In genomic region chr5:14147210-14147609, GRCh38 we compare ENCODE assay signal across 12 cellular contexts. TPM values are rescaled to one million over a fixed set of nuclear protein-coding genes. Genes with fewer than 3 reads are reported as not detected.
DNase-seq lines count a peak whose midpoint lies in the region; ATAC-seq, FAIRE-seq and TF ChIP-seq lines count a peak whose summit lies in the region.
"Had no signal": no experiment of that assay in that cellular context is flagged by ENCODE, and none has a peak within 500 bp of the region (broad histone marks: within the 10 kb centered on the region; RNA-seq: fewer than 3 reads in every experiment).

No MANE protein-coding gene starts in this region.

- peaks cover 0 to 13% (median 6%) of the 10 kb centered on the region in 11 experiments; a peak in 7 of 22 replicates for H3K36me3 ChIP-seq in BLaER1 treated with 17β-estradiol and CSF1 and Interleukin-3, amounts not matched to agents 10 nM and 100 nM
- H3K36me3 ChIP-seq in GM12878 (ENCODE audit: control insufficient read depth in 2 of 2, insufficient read depth in 2 of 2, low read length in 1 of 2) = no peaks in the 10 kb centered on the region; a peak in 1 of 4 replicates
- H3K36me3 ChIP-seq in trophoblast cell (ENCODE audit: control insufficient read depth in 1 of 2, insufficient read depth in 2 of 2, low read length in 2 of 2) = peaks cover 0 to 2% of the 10 kb centered on the region in 2 experiments

- no peak overlapping the region for H4K12ac ChIP-seq in trophoblast cell (ENCODE audit: low read depth, low read length)

- SMC1A ChIA-PET in GM12878 (lab: Charles Lee; ENCODE audit: uncharacterized antibody, unreplicated experiment) = interaction anchor here (0.9 to 18.3 kb wide), 14 partner anchors 11 to 140 kb away, joined by 3 to 430 read pairs (median 10); no protein-coding TSS in a partner anchor

- peak overlapping the region in 2 of 11 experiments; percentile 11 to 28; a peak in 5 of 22 replicates for H3K27ac ChIP-seq in BLaER1 treated with 17β-estradiol and CSF1 and Interleukin-3, amounts not matched to agents 10 nM and 100 nM
- H3K27ac ChIP-seq in GM12878 (ENCODE audit: control insufficient read depth, insufficient read depth) = peak overlapping the region; percentile 65; the same call in 1 of the 2 replicates
- H3K27ac ChIP-seq in trophoblast cell (ENCODE audit: low read depth, low read length) = no peak overlapping the region

- peak overlapping the region; percentile 93 for H3K4ac ChIP-seq in trophoblast cell (ENCODE audit: low read depth, low read length)

- peak overlapping the region; percentile 82 to 98 (median 88) for H3K4me2 ChIP-seq in BLaER1 treated with 17β-estradiol and CSF1 and Interleukin-3, amounts not matched to agents 10 nM and 100 nM
- peak overlapping the region; percentile 78 for H3K4me2 ChIP-seq in GM12878 (ENCODE audit: control insufficient read depth, insufficient read depth)
- no peak overlapping the region for H3K4me2 ChIP-seq in trophoblast cell (ENCODE audit: low read length)

- DNase-seq in NCI-H128 (lab: John Stamatoyannopoulos, UW; ENCODE audit: unreplicated experiment) (peak; percentile 44), GM12878 (ENCODE audit: low read depth, low spot score) (no peak), trophoblast cell (no peak), GM19239 (ENCODE audit: insufficient read length, low spot score) (no peak), glomerular visceral epithelial cell (ENCODE audit: extremely low spot score) (no peak)
- DNase-seq: activated effector memory CD4-positive, alpha-beta T cell treated with anti-CD3 and anti-CD28 coated beads, Interleukin-2, amount 50 U/mL, for 16 hours; dermis blood vessel endothelial cell; DMS 273 treated with DMSO at 0.1 percent for 48 hours had no signal

- no TSS peak for BruUV-seq in GM12878 (replicated peaks; lab: Mats Ljungman, UMichigan)

- CTCF ChIA-PET in GM12878 (lab: Yijun Ruan, JAX) = interaction anchor here (1.0 to 4.2 kb wide), 7 partner anchors 10 to 123 kb away, joined by 4 to 21 read pairs (median 5); no protein-coding TSS in a partner anchor

- POLR2A ChIA-PET in GM12878 (lab: Charles Lee) = interaction anchor here (0.7 to 22.7 kb wide), 10 partner anchors 9 to 143 kb away, joined by 3 to 347 read pairs (median 4); no protein-coding TSS in a partner anchor

- peaks cover 88% of the 10 kb centered on the region for H3K79me2 ChIP-seq in GM12878 (ENCODE audit: control insufficient read depth, insufficient read depth, low read length)
- H3K79me2 ChIP-seq in trophoblast cell (ENCODE audit: control insufficient read depth, insufficient read depth, low read length, poor library complexity) = peaks cover 48% of the 10 kb centered on the region

- H3K27me3 ChIP-seq in BLaER1 treated with 17β-estradiol and CSF1 and Interleukin-3, amounts not matched to agents 10 nM and 100 nM = no peaks in the 10 kb centered on the region
- H3K27me3 ChIP-seq in GM12878 (replicated peaks in 1 of 2; ENCODE audit: control insufficient read depth in 2 of 2, insufficient read depth in 2 of 2, low read length in 1 of 2) = no peaks in the 10 kb centered on the region
- H3K27me3 ChIP-seq in trophoblast cell (ENCODE audit: insufficient read depth, low read length) = no peaks in the 10 kb centered on the region

- TF ChIP-seq POLR2A in GM12878 (IDR thresholded peaks at IDR 0.05; ENCODE audit: low read depth, low read length) = no peak

- no peak for TF ChIP-seq CTCF in GM12878 (IDR thresholded peaks at IDR 0.05 in 2 of 3, conservative IDR thresholded peaks at IDR 0.05 in 1 of 3; ENCODE audit: control insufficient read depth in 2 of 3, extremely low read depth in 1 of 3, insufficient read depth in 1 of 3, low read depth in 3 of 3, low read length in 3 of 3)

- no peak overlapping the region for H4K91ac ChIP-seq in trophoblast cell (ENCODE audit: low read depth, low read length)

- in situ Hi-C loops in GM12878 (cut with MboI) = no loop called here

- no peak overlapping the region for H3K18ac ChIP-seq in trophoblast cell (ENCODE audit: low read length)

- no peak overlapping the region for H3K14ac ChIP-seq in trophoblast cell (ENCODE audit: low read length)

- intact Hi-C loops in GM12878 (cut with micrococcal nuclease; ENCODE audit: unreplicated experiment) = loop anchor here (5.0 kb wide), 2 partner anchors 110 to 520 kb away; no protein-coding TSS in a partner anchor

- peak in 1 of 2 experiments; percentile 41; a peak in 1 of 4 replicates for TF ChIP-seq EP300 in GM12878 (IDR thresholded peaks at IDR 0.05; ENCODE audit: borderline replicate concordance in 1 of 2, control insufficient read depth in 1 of 2, low read depth in 2 of 2, low read length in 2 of 2)

- H3K9me3 ChIP-seq in BLaER1 treated with 17β-estradiol and CSF1 and Interleukin-3, amounts not matched to agents 10 nM and 100 nM (replicated peaks in 1 of 11) = no peaks in the 10 kb centered on the region
- no peaks in the 10 kb centered on the region for H3K9me3 ChIP-seq in GM12878 (replicated peaks; ENCODE audit: control insufficient read depth, insufficient read depth, low read length)
- no peaks in the 10 kb centered on the region for H3K9me3 ChIP-seq in trophoblast cell (ENCODE audit: insufficient read depth, low read depth, low read length)

- H3K4me1 ChIP-seq in BLaER1 treated with 17β-estradiol and CSF1 and Interleukin-3, amounts not matched to agents 10 nM and 100 nM = peaks cover 50 to 57% (median 55%) of the 10 kb centered on the region in 10 experiments
- H3K4me1 ChIP-seq in GM12878 (ENCODE audit: control insufficient read depth, insufficient read depth, low read length) (peaks cover 44% of the 10 kb centered on the region), trophoblast cell (ENCODE audit: control insufficient read depth in 1 of 2, insufficient read depth in 2 of 2, low read length in 2 of 2) (peaks cover 17 to 23% of the 10 kb centered on the region in 2 experiments)

- no peak overlapping the region for H2BK120ac ChIP-seq in trophoblast cell (ENCODE audit: insufficient read depth, low read length, poor library complexity)

- no peak overlapping the region for H2BK12ac ChIP-seq in trophoblast cell (ENCODE audit: low read length)

- no peak overlapping the region for H4K8ac ChIP-seq in trophoblast cell (ENCODE audit: low read depth, low read length)

- no peak for TF ChIP-seq RAD21 in GM12878 (IDR thresholded peaks at IDR 0.05; ENCODE audit: insufficient read depth, low read depth, low read length)

- no peak for FAIRE-seq in GM12878 (lab: Jason Lieb, UNC)
- FAIRE-seq in GM19239 (lab: Jason Lieb, UNC) = no peak
- FAIRE-seq: H1 had no signal

- peak overlapping the region in 9 of 11 experiments; percentile 7 to 99 (median 52); a peak in 15 of 22 replicates for H3K9ac ChIP-seq in BLaER1 treated with 17β-estradiol and CSF1 and Interleukin-3, amounts not matched to agents 10 nM and 100 nM
- peak overlapping the region; percentile 84 for H3K9ac ChIP-seq in GM12878 (ENCODE audit: control insufficient read depth, insufficient read depth, low read length)
- no peak overlapping the region for H3K9ac ChIP-seq in trophoblast cell (ENCODE audit: low read length)

- H2AK5ac ChIP-seq in trophoblast cell (ENCODE audit: low read length) = no peak overlapping the region

- ATAC-seq in GM12878 (no peak), GM21723 (IDR thresholded peaks at IDR 0.05; ENCODE audit: unreplicated experiment) (no peak), HG03354 (IDR thresholded peaks at IDR 0.05; ENCODE audit: poor library complexity, severe bottlenecking, unreplicated experiment) (no peak)

- WGBS in GM12878 (ENCODE audit: insufficient coverage, insufficient replicate concordance, low lambda C conversion rate, missing lambda C conversion rate) = 22% methylated on average over 8 of the region's 8 CpGs
- no CpG with 5 or more reads among the region's 8 CpGs for WGBS in trophoblast cell (ENCODE audit: extremely low coverage, insufficient coverage, insufficient read length)

- H4K20me1 ChIP-seq in BLaER1 treated with 17β-estradiol and CSF1 and Interleukin-3, amounts not matched to agents 10 nM and 100 nM = peaks cover 75 to 86% (median 84%) of the 10 kb centered on the region in 11 experiments
- H4K20me1 ChIP-seq in GM12878 (ENCODE audit: control insufficient read depth, insufficient read depth) = no peaks in the 10 kb centered on the region

- H3K23ac ChIP-seq in trophoblast cell (ENCODE audit: low read length) = no peak overlapping the region

- peak overlapping the region in 3 of 10 experiments; percentile 9 to 38 (median 17); a peak in 2 of 20 replicates for H3K4me3 ChIP-seq in BLaER1 treated with 17β-estradiol and CSF1 and Interleukin-3, amounts not matched to agents 10 nM and 100 nM
- peak overlapping the region; percentile 100 for H3K4me3 ChIP-seq in GM12878
- H3K4me3 ChIP-seq in trophoblast cell (ENCODE audit: low read depth, low read length) = no peak overlapping the region

- H3K79me1 ChIP-seq in trophoblast cell (ENCODE audit: low read length) = peaks cover 23% of the 10 kb centered on the region

- RAD21 ChIA-PET in GM12878 (lab: Charles Lee; ENCODE audit: unreplicated experiment) = interaction anchor here (0.9 to 17.7 kb wide), 10 partner anchors 9 to 140 kb away, joined by 3 to 373 read pairs (median 10); no protein-coding TSS in a partner anchor

- no peak overlapping the region for H2BK5ac ChIP-seq in trophoblast cell (ENCODE audit: low read depth, low read length, poor library complexity)

- H2AFZ ChIP-seq in GM12878 (ENCODE audit: control insufficient read depth, low read depth, low read length) (no peak overlapping the region), trophoblast cell (ENCODE audit: insufficient read depth, low read length, poor library complexity) (no peak overlapping the region)

TF ChIP-seq in GM12878, 131 proteins besides CTCF, POLR2A, EP300 and RAD21 (continues in another document):
- TF ChIP-seq MTA3 (IDR thresholded peaks at IDR 0.05; ENCODE audit: borderline replicate concordance, low read length) (no peak), NBN (IDR thresholded peaks at IDR 0.05) (no peak)

RNA-seq across cellular contexts. Expression of gene TRIO, which starts 4.1 kb away (rescaled TPM):
- total RNA-seq in GM12878 (2013; cell fraction: nucleolus; rRNA removed) = 1,689 and 1,819 TPM in 2 replicates
- total RNA-seq in GM12878 (2014; rRNA removed) = 49.0 and 50.6 TPM in 2 replicates
- 48.9 and 56.3 TPM in 2 replicates for total RNA-seq in GM12878 (2014; rRNA removed; fragmentation: Illumina TruSeq; extraction: Trizol)
- total RNA-seq in GM12878 (2021) = 87.3 and 96.4 TPM in 2 replicates
- 62.6 TPM for polyA plus RNA-seq in GM12878 (2011; ENCODE audit: low read depth)
- polyA plus RNA-seq in GM12878 (2011; rRNA removed) = 67.6 and 71.9 TPM in 2 replicates
- polyA plus RNA-seq in GM12878 (2011; cell fraction: cytosol; rRNA removed) = 46.8 and 51.7 TPM in 2 replicates
- 366 and 390 TPM in 2 replicates for polyA plus RNA-seq in GM12878 (2011; cell fraction: nucleus; rRNA removed)
- polyA plus RNA-seq in GM12878 (2012) = 54.9 and 67.5 TPM in 2 replicates
- polyA plus RNA-seq in GM12878 (2014; fragmentation: Illumina TruSeq; extraction: Trizol) = 41.3 and 57.2 TPM in 2 replicates
- polyA plus RNA-seq in GM12878 (2014; fragmentation: Nextera tagmentation; extraction: Ambion mirVana) = 1 to 10 TPM; 5.1 to 5.8 TPM
- 40.2 and 49.4 TPM in 2 replicates for polyA plus RNA-seq in GM12878 (2014; rRNA removed)
- 10 to 100 TPM in 1 of 2 experiments, 1 to 10 TPM in 1; 10.0 to 11.2 TPM for polyA plus RNA-seq in GM12878 (2016; fragmentation: Nextera tagmentation; extraction: Ambion mirVana)
- polyA minus RNA-seq in GM12878 (2011; rRNA and poly(A)+ RNA removed) = 414 and 436 TPM in 2 replicates
- polyA minus RNA-seq in GM12878 (2011; cell fraction: cytosol; rRNA and poly(A)+ RNA removed) = 45.6 and 49.8 TPM in 2 replicates
- 344 and 514 TPM in 2 replicates for polyA minus RNA-seq in GM12878 (2011; cell fraction: nucleus; rRNA and poly(A)+ RNA removed)
- 47.9 and 49.7 TPM in 2 replicates for polyA plus RNA-seq in trophoblast cell (2013)
